In genomic region chr20:17995967-17996819, GRCh38 we compare ENCODE assay signal across 8 cellular contexts. TPM values are rescaled to one million over a fixed set of nuclear protein-coding genes. Genes with fewer than 3 reads are reported as not detected.
DNase-seq lines count a peak whose midpoint lies in the region; ATAC-seq and TF ChIP-seq lines count a peak whose summit lies in the region.

No MANE protein-coding gene starts in this region.

- peaks cover 9% of the 10 kb centered on the region; the same call in 1 of the 2 replicates for H3K36me3 ChIP-seq in BLaER1
- no peaks in the 10 kb centered on the region for H3K36me3 ChIP-seq in testis (ENCODE audit: low read depth, missing control alignments)

- peak overlapping the region; percentile 59; the same call in 1 of the 2 replicates for H3K4me2 ChIP-seq in BLaER1

- TF ChIP-seq POLR2A in testis (IDR thresholded peaks at IDR 0.05) = no peak

- H3K27ac Mint-ChIP-seq in memory B cell = no peak overlapping the region

- TF ChIP-seq CTCF in testis (IDR thresholded peaks at IDR 0.05) = peak; percentile 86 to 97 (median 95)

- no peak overlapping the region for H3K9ac ChIP-seq in BLaER1

- H3K27me3 ChIP-seq in BLaER1 (no peaks in the 10 kb centered on the region), testis (no peaks in the 10 kb centered on the region)

- H3K27ac ChIP-seq in BLaER1 (no peak overlapping the region), testis (no peak overlapping the region)

- peaks cover 2% of the 10 kb centered on the region for H3K27me3 Mint-ChIP-seq in memory B cell

- ATAC-seq in GM18909 (IDR thresholded peaks at IDR 0.05; ENCODE audit: poor library complexity, unreplicated experiment) (peak; percentile 41), memory B cell (ENCODE audit: low read depth) (peak; percentile 82), GM18519 (IDR thresholded peaks at IDR 0.05; ENCODE audit: low FRiP score, unreplicated experiment) (no peak)

- H3K4me1 ChIP-seq in BLaER1 (peaks cover 59% of the 10 kb centered on the region), testis (no peaks in the 10 kb centered on the region)

- 36 to 40% methylated on average over 16 of the region's 16 CpGs for WGBS in testis, 2 donors

- H4K20me1 ChIP-seq in BLaER1 = no peaks in the 10 kb centered on the region

- H3K4me1 Mint-ChIP-seq in memory B cell = peaks cover 9% of the 10 kb centered on the region

- no peaks in the 10 kb centered on the region for H3K9me3 Mint-ChIP-seq in memory B cell

- H3K9me3 ChIP-seq in BLaER1 (no peaks in the 10 kb centered on the region), testis (no peaks in the 10 kb centered on the region)

- H3K4me3 Mint-ChIP-seq in memory B cell = no peak overlapping the region

- intact Hi-C loops in testis (cut with DNase I; ENCODE audit: low total_unique reads) = no loop called here

- peak; percentile 16 for DNase-seq in NCI-H1105 (lab: John Stamatoyannopoulos, UW)
- peak; percentile 16 for DNase-seq in T-helper 9 cell
- peak; percentile 44 to 68 for DNase-seq in dermis microvascular lymphatic vessel endothelial cell (ENCODE audit: low read depth in 2 of 2)
- peak; percentile 45 to 62 for DNase-seq in memory B cell (ENCODE audit: low spot score in 2 of 2)
- DNase-seq in testis = peak; percentile 61

- no peaks in the 10 kb centered on the region for H3K36me3 Mint-ChIP-seq in memory B cell

- H3K4me3 ChIP-seq in BLaER1 = no peak overlapping the region
- H3K4me3 ChIP-seq in testis = no peak overlapping the region

RNA-seq across cellular contexts. Expression of gene MGME1, which starts 27.4 kb away (rescaled TPM):
- 11.3 and 12.5 TPM in 2 replicates for total RNA-seq in dermis microvascular lymphatic vessel endothelial cell
- 10 to 100 TPM; 15.5 to 17.4 TPM for total RNA-seq in testis
- polyA plus RNA-seq in testis (ENCODE audit: insufficient read depth, low read depth, low replicate concordance) = 22.3 TPM

RNA-seq across cellular contexts. Expression of gene SNX5, which starts 27.6 kb away (rescaled TPM):
- 62.8 and 72.5 TPM in 2 replicates for total RNA-seq in dermis microvascular lymphatic vessel endothelial cell
- 100 to 1,000 TPM; 110 to 116 TPM for total RNA-seq in testis
- 72.3 TPM for polyA plus RNA-seq in testis (ENCODE audit: insufficient read depth, low read depth, low replicate concordance)
